24 cellular contexts compared by ENCODE assay signal in genomic region chr2:216855614-216856013, GRCh38. TPM values are rescaled to one million over a fixed set of nuclear protein-coding genes. Genes with fewer than 3 reads are reported as not detected.
DNase-seq lines count a peak whose midpoint lies in the region; ATAC-seq and TF ChIP-seq lines count a peak whose summit lies in the region.
"Had no signal": no experiment of that assay in that cellular context is flagged by ENCODE, and none has a peak within 500 bp of the region (broad histone marks: within the 10 kb centered on the region; RNA-seq: fewer than 3 reads in every experiment).

No MANE protein-coding gene starts in this region.

- H3K36me3 Mint-ChIP-seq in WTC11 (no peaks in the 10 kb centered on the region), T-helper 17 cell (ENCODE audit: low read depth) (no peaks in the 10 kb centered on the region)
- H3K36me3 Mint-ChIP-seq: IgD-negative memory B cell had no signal

- H3K4me1 ChIP-seq in left ventricle myocardium inferior (peaks cover 35% of the 10 kb centered on the region), psoas muscle (peaks cover 19% of the 10 kb centered on the region), aorta (ENCODE audit: control insufficient read depth in 1 of 2, insufficient read depth in 2 of 2, low read length in 2 of 2) (no peaks in the 10 kb centered on the region)

- TF ChIP-seq CTCF in left ventricle myocardium inferior (IDR thresholded peaks at IDR 0.05; ENCODE audit: borderline replicate concordance) (no peak), psoas muscle (IDR thresholded peaks at IDR 0.05) (no peak), WTC11 (IDR thresholded peaks at IDR 0.05) (no peak)

- H3K4me3 Mint-ChIP-seq in WTC11 (no peak overlapping the region), T-helper 17 cell (no peak overlapping the region)
- H3K4me3 Mint-ChIP-seq: IgD-negative memory B cell had no signal

- H3K9me3 Mint-ChIP-seq in WTC11, result no peaks in the 10 kb centered on the region

- ATAC-seq in Right ventricle myocardium superior (ENCODE audit: poor library complexity) (peak; percentile 85), psoas muscle (peak in 3 of 4 donors; percentile 25 to 67 (median 48)), aorta (ENCODE audit: low FRiP score) (peak; percentile 6), WTC11 (no peak), T-helper 17 cell (no peak)
- ATAC-seq: HCT116 had no signal

- H3K27ac ChIP-seq in left ventricle myocardium inferior (replicated peaks), result peak overlapping the region; percentile 80
- no peak overlapping the region for H3K27ac ChIP-seq in psoas muscle
- H3K27ac ChIP-seq in aorta (ENCODE audit: low read depth in 1 of 2, low read length in 2 of 2), result no peak overlapping the region
- H3K27ac ChIP-seq: GM23248 had no signal

- peaks cover 14% of the 10 kb centered on the region for H3K4me1 Mint-ChIP-seq in WTC11
- H3K4me1 Mint-ChIP-seq in T-helper 17 cell, result no peaks in the 10 kb centered on the region

- H3K36me3 ChIP-seq in left ventricle myocardium inferior (no peaks in the 10 kb centered on the region), psoas muscle (ENCODE audit: insufficient read depth in 1 of 2, low read depth in 1 of 2) (no peaks in the 10 kb centered on the region), aorta (ENCODE audit: control insufficient read depth in 1 of 2, insufficient read depth in 2 of 2, low read length in 1 of 2) (no peaks in the 10 kb centered on the region)

- no peaks in the 10 kb centered on the region for H3K27me3 Mint-ChIP-seq in WTC11 (ENCODE audit: low read depth)
- H3K27me3 Mint-ChIP-seq in T-helper 17 cell, result peaks cover 24% of the 10 kb centered on the region

- H3K27ac Mint-ChIP-seq in WTC11 (no peak overlapping the region), T-helper 17 cell (no peak overlapping the region)
- H3K27ac Mint-ChIP-seq: IgD-negative memory B cell had no signal

- H3K4me3 ChIP-seq in left ventricle myocardium inferior (no peak overlapping the region), psoas muscle (no peak overlapping the region), aorta (ENCODE audit: low read length in 2 of 2) (no peak overlapping the region)
- H3K4me3 ChIP-seq: GM23248 had no signal

- H3K27me3 ChIP-seq in left ventricle myocardium inferior (ENCODE audit: low read depth) (no peaks in the 10 kb centered on the region), psoas muscle (ENCODE audit: insufficient read depth in 3 of 3, low read length in 2 of 3) (no peaks in the 10 kb centered on the region), aorta (ENCODE audit: control insufficient read depth in 1 of 2, insufficient read depth in 2 of 2, low read length in 1 of 2) (no peaks in the 10 kb centered on the region)

- CTCF ChIA-PET in WTC11 (lab: Charles Lee), result no interaction called here

- DNase-seq in Right ventricle myocardium superior, result peak; percentile 70
- no peak for DNase-seq in cardiac septum (ENCODE audit: low spot score)
- DNase-seq in left ventricle myocardium inferior, result peak; percentile 74
- DNase-seq in psoas muscle, result peak; percentile 36 to 80
- no peak for DNase-seq in aorta
- DNase-seq in WTC11 (ENCODE audit: low spot score), result no peak
- no peak for DNase-seq in activated T-cell treated with anti-CD3 and anti-CD28 coated beads for 4 hours
- no peak for DNase-seq in T-helper 17 cell
- DNase-seq: 8988T, DMS 273 treated with DMSO at 0.1 percent for 48 hours, DND-41, GM23248, Karpas-422, NCI-H1048, NCI-H1436, NCI-H1930, NCI-H226, NCI-H524 treated with DMSO at 0.1 percent for 48 hours, RPMI8226 had no signal

- H3K9me3 ChIP-seq in left ventricle myocardium inferior (replicated peaks) (no peaks in the 10 kb centered on the region), psoas muscle (no peaks in the 10 kb centered on the region), aorta (ENCODE audit: control insufficient read depth, low read length) (no peaks in the 10 kb centered on the region), T-helper 17 cell (ENCODE audit: control insufficient read depth, low read length, poor library complexity, severe bottlenecking) (no peaks in the 10 kb centered on the region)

- WGBS in psoas muscle, 3 donors, result 55 to 68% (median 58%) methylated on average over 3 of the region's 3 CpGs
- WGBS in aorta, 2 donors, result 94 to 95% methylated on average over 3 of the region's 3 CpGs

- POLR2A ChIA-PET in WTC11 (lab: Charles Lee), result no interaction called here

- intact Hi-C loops in Right ventricle myocardium superior (cut with DNase I), result no loop called here
- intact Hi-C loops in cardiac septum (cut with DNase I), result no loop called here
- intact Hi-C loops in left ventricle myocardium inferior (cut with micrococcal nuclease), result no loop called here
- intact Hi-C loops in psoas muscle (cut with DNase I), result no loop called here
- intact Hi-C loops in aorta (cut with DNase I), result no loop called here

TF ChIP-seq in WTC11, 78 proteins besides CTCF, POLR2A, EP300 and RAD21:
- TF ChIP-seq, protein P1, sequence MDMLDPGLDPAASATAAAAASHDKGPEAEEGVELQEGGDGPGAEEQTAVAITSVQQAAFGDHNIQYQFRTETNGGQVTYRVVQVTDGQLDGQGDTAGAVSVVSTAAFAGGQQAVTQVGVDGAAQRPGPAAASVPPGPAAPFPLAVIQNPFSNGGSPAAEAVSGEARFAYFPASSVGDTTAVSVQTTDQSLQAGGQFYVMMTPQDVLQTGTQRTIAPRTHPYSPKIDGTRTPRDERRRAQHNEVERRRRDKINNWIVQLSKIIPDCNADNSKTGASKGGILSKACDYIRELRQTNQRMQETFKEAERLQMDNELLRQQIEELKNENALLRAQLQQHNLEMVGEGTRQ (CRISPR knock-in tag; IDR thresholded peaks at IDR 0.05), result no peak
- TF ChIP-seq ZNF138 (CRISPR knock-in tag; conservative IDR thresholded peaks at IDR 0.05), result no peak
- TF ChIP-seq FOXK1 (CRISPR knock-in tag; IDR thresholded peaks at IDR 0.05), result no peak

RNA-seq across cellular contexts. Expression of gene TNP1, which starts 4.2 kb away (rescaled TPM):
- total RNA-seq in Right ventricle myocardium superior (not detected), cardiac septum (not detected), left ventricle myocardium inferior (not detected), psoas muscle (not detected), aorta (not detected), WTC11 (2021) (not detected in 3 replicates), T-helper 17 cell (not detected)
- polyA plus RNA-seq in psoas muscle (not detected), aorta (not detected)
- total RNA-seq: G401, GM23248, MCF 10A had no signal
- polyA plus RNA-seq: AG04450, GM23248, IgD-negative memory B cell had no signal

Comparison
In these comparisons a context has a peak if more than half of its experiments do, and no peak if none do; other contexts are left out.
1. DNase-seq: peak in Right ventricle myocardium superior (single experiment), left ventricle myocardium inferior (single experiment) and psoas muscle (2 of 2); none in cardiac septum (single experiment), aorta (0 of 2), WTC11 (single experiment), activated T-cell treated with anti-CD3 and anti-CD28 coated beads for 4 hours (single experiment) and T-helper 17 cell (0 of 3).
2. ATAC-seq: peak in Right ventricle myocardium superior (single experiment), psoas muscle (3 of 4) and aorta (single experiment); none in WTC11 (single experiment) and T-helper 17 cell (single experiment).